In genomic region chr11:16082532-16083055, GRCh38 we compare ENCODE assay signal across 19 cellular contexts.
A peak's percentile ranks its signal among the peaks of the same experiment; 100 is the strongest.
DNase-seq lines count a peak whose midpoint lies in the region; ATAC-seq lines count a peak whose summit lies in the region.
"Had no signal": no experiment of that assay in that cellular context is flagged by ENCODE, and none has a peak within 500 bp of the region (broad histone marks: within the 10 kb centered on the region; RNA-seq: fewer than 3 reads in every experiment).

No MANE protein-coding gene starts in this region.

- intact Hi-C loops in left colon (cut with DNase I, micrococcal nuclease) (no loop called here), head of caudate nucleus (cut with DNase I) (no loop called here)

- DNase-seq in DMS153 (lab: John Stamatoyannopoulos, UW): peak; percentile 60
- peak; percentile 93 for DNase-seq in NCI-H1105 treated with DMSO at 0.1 percent for 48 hours (lab: John Stamatoyannopoulos, UW)
- DNase-seq in NCI-H748 (lab: John Stamatoyannopoulos, UW; ENCODE audit: unreplicated experiment): peak; percentile 82
- no peak for DNase-seq in left colon
- no peak for DNase-seq in NCI-H1436 (lab: John Stamatoyannopoulos, UW)
- DNase-seq in SIG-M5 treated with dmso at 0.1 percent for 504 hours (lab: John Stamatoyannopoulos, UW; ENCODE audit: unreplicated experiment): no peak
- DNase-seq in head of caudate nucleus: no peak
- no peak for DNase-seq in activated naive CD4-positive, alpha-beta T cell (lab: John Stamatoyannopoulos, UW)
- DNase-seq: activated CD4-positive, alpha-beta T cell treated with anti-CD3 and anti-CD28 coated beads for 1 hour; activated CD8-positive, alpha-beta memory T cell treated with anti-CD3 and anti-CD28 coated beads for 24 hours; activated T-cell treated with anti-CD3 and anti-CD28 coated beads, Interleukin-2, amount 50 U/mL, for 48 hours; aorta; erythroblast; gastrocnemius medialis; GDM1; kidney; naive B cell; NCI-H2171 treated with DMSO at 0.1 percent for 48 hours; sigmoid colon had no signal

- ATAC-seq in left colon: peak; percentile 89
- ATAC-seq: gastrocnemius medialis had no signal

Comparison
In these comparisons a context has a peak if more than half of its experiments do, and no peak if none do; other contexts are left out.
1. DNase-seq: peak in DMS153 (single experiment), NCI-H1105 treated with DMSO at 0.1 percent for 48 hours (single experiment) and NCI-H748 (single experiment); none in left colon (0 of 2), NCI-H1436 (single experiment), SIG-M5 treated with dmso at 0.1 percent for 504 hours (single experiment), head of caudate nucleus (0 of 42) and activated naive CD4-positive, alpha-beta T cell (0 of 4).